8 cellular contexts compared by ENCODE assay signal in the genomic region with DNA sequence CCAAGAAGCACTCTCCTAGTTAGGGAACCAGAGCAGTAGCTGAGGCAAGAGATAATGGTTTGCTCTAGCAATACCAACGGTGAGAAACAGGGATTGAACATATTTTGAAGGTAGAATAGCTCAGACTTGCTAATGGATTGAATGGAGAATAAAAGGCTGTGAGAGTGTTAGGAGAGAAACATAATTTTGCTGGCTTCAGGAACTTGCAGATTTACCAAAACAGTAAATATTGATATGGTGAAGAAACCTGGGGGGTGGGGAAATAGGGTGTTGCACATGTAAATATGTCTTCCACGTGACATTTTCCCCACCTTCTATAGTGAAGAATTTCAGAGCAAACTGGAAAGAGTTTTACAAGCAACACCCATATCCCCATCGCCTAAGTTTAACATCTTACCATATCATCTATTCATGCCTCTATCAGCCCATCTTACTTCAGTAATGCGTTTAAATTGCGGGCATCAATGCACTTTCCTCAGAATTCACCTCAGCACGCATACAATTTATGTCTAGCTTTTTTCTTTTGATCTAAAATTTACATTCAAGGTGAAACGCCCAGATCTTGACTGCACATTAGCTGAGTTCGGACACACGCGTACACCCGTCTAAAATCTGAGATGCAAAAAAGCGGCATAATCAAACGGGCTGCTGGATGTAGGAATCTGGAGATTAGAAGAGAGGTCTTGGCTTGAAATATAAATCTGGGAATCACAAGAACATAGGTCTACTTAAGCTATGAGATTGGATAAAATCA. TPM values are rescaled to one million over a fixed set of nuclear protein-coding genes. Genes with fewer than 3 reads are reported as not detected.
DNase-seq lines count a peak whose midpoint lies in the region; ATAC-seq and TF ChIP-seq lines count a peak whose summit lies in the region.

No MANE protein-coding gene starts in this region.

- H3K4me1 Mint-ChIP-seq in brain: peaks cover 29% of the 10 kb centered on the region

- TF ChIP-seq POLR2A in HCT116 (IDR thresholded peaks at IDR 0.05; ENCODE audit: borderline replicate concordance, extremely low read depth, insufficient read depth, insufficient read length): no peak

- BruUV-seq in HCT116 (replicated peaks; lab: Mats Ljungman, UMichigan): TSS peak; percentile 80

- ATAC-seq in HCT116 (no peak), GM18868 (IDR thresholded peaks at IDR 0.05; ENCODE audit: unreplicated experiment) (no peak)

- no peaks in the 10 kb centered on the region for H3K9me2 ChIP-seq in HCT116 (ENCODE audit: insufficient read depth)

- RAD21 ChIA-PET in HCT116 (lab: Charles Lee; ENCODE audit: low non-redundant PET in 1 of 2, low total read pairs in 2 of 2, uncharacterized antibody in 2 of 2, unreplicated experiment in 2 of 2): no interaction called here

- no peak for TF ChIP-seq CTCF in 22Rv1 (IDR thresholded peaks at IDR 0.05)
- TF ChIP-seq CTCF in HCT116 (IDR thresholded peaks at IDR 0.05 in 2 of 3, conservative IDR thresholded peaks at IDR 0.05 in 1 of 3; ENCODE audit: borderline replicate concordance in 1 of 3, insufficient read depth in 1 of 3, low read depth in 2 of 3, low read length in 2 of 3): no peak
- no peak for TF ChIP-seq CTCF in brain (conservative IDR thresholded peaks at IDR 0.05)

- H3K4me2 ChIP-seq in HCT116 (ENCODE audit: low read length): peak overlapping the region; percentile 75

- peaks cover 4% of the 10 kb centered on the region for H3K36me3 Mint-ChIP-seq in brain

- POLR2A ChIA-PET in HCT116 (lab: Charles Lee): no interaction called here

- H3K4me1 ChIP-seq in HCT116 (ENCODE audit: control insufficient read depth in 1 of 2, insufficient read depth in 2 of 2, low read length in 2 of 2): peaks cover 34 to 41% of the 10 kb centered on the region in 2 experiments
- peaks cover 12% of the 10 kb centered on the region for H3K4me1 ChIP-seq in mesodermal cell (ENCODE audit: control insufficient read depth, insufficient read depth, low read length, poor library complexity, severe bottlenecking)

- H3K4me3 ChIP-seq in HCT116 (replicated peaks in 1 of 2; ENCODE audit: low read depth in 1 of 2, low read length in 2 of 2) (peak overlapping the region; percentile 55 to 57), mesodermal cell (ENCODE audit: extremely low read depth, insufficient read depth, low read length, poor library complexity, severe bottlenecking) (peak overlapping the region; percentile 59)

- CTCF ChIA-PET in HCT116 (lab: Charles Lee): no interaction called here

- peaks cover 0 to 7% (median 0%) of the 10 kb centered on the region in 5 experiments for H3K9me3 Mint-ChIP-seq in brain

- WGBS in mesodermal cell (ENCODE audit: insufficient coverage in 2 of 2), 2 experiments: 6 to 13% methylated on average over 6 to 10 of the region's 13 CpGs

- no peak for DNase-seq in HCT116 (ENCODE audit: low read depth, low spot score)
- DNase-seq in HCEC 1CT: no peak
- no peak for DNase-seq in H4 (ENCODE audit: low spot score)
- no peak for DNase-seq in SK-N-DZ (ENCODE audit: low spot score)

- intact Hi-C loops in HCT116 (cut with micrococcal nuclease): loop anchor here (2.0 kb wide), 1 partner anchor 15 kb away; no protein-coding TSS in a partner anchor

- H3K9ac ChIP-seq in HCT116 (ENCODE audit: low read length): peak overlapping the region; percentile 92

- peak overlapping the region; percentile 90 for H3K27ac ChIP-seq in 22Rv1
- no peak overlapping the region for H3K27ac ChIP-seq in HCT116 (ENCODE audit: low read depth, low read length)
- peak overlapping the region; percentile 67 for H3K27ac ChIP-seq in mesodermal cell (ENCODE audit: low read depth, low read length, severe bottlenecking)

- peaks cover 31% of the 10 kb centered on the region for H3K79me2 ChIP-seq in HCT116 (ENCODE audit: insufficient read depth, low read length)

- H2AFZ ChIP-seq in HCT116 (ENCODE audit: low read depth, low read length, poor library complexity, severe bottlenecking): no peak overlapping the region

- peak overlapping the region; percentile 84 to 96 (median 90) for H3K4me3 Mint-ChIP-seq in brain

- H3K27me3 Mint-ChIP-seq in brain: peaks cover 22% of the 10 kb centered on the region

- no peak for TF ChIP-seq RAD21 in HCT116 (IDR thresholded peaks at IDR 0.05; ENCODE audit: low read depth)

- H3K9me3 ChIP-seq in HCT116 (ENCODE audit: control insufficient read depth in 1 of 2, insufficient read depth in 1 of 2, low read depth in 1 of 2, low read length in 2 of 2) (no peaks in the 10 kb centered on the region), mesodermal cell (ENCODE audit: control insufficient read depth, low read length) (no peaks in the 10 kb centered on the region)

- H3K27me3 ChIP-seq in HCT116 (ENCODE audit: insufficient read depth, low read length): no peaks in the 10 kb centered on the region

- peak overlapping the region; percentile 76 to 92 (median 85) for H3K27ac Mint-ChIP-seq in brain

- H3K36me3 ChIP-seq in HCT116 (ENCODE audit: control insufficient read depth in 1 of 2, insufficient read depth in 2 of 2, low read length in 2 of 2): no peaks in the 10 kb centered on the region
- peaks cover 7% of the 10 kb centered on the region for H3K36me3 ChIP-seq in mesodermal cell (ENCODE audit: control insufficient read depth, insufficient read depth, low read length)

- no peaks in the 10 kb centered on the region for H4K20me1 ChIP-seq in HCT116 (ENCODE audit: insufficient read depth)

TF ChIP-seq in HCT116, 20 proteins besides CTCF, POLR2A, EP300 and RAD21:
- TF ChIP-seq EGR1 (IDR thresholded peaks at IDR 0.05; ENCODE audit: low read depth): no peak
- no peak for TF ChIP-seq EZH2phosphoT487 (IDR thresholded peaks at IDR 0.05; ENCODE audit: borderline replicate concordance)
- no peak for TF ChIP-seq EZH2 (IDR thresholded peaks at IDR 0.05)
- no peak for TF ChIP-seq ZBTB33 (IDR thresholded peaks at IDR 0.05; ENCODE audit: extremely low read depth, insufficient replicate concordance, low read length)

RNA-seq across cellular contexts. Expression of gene NR1D2, which starts 0.9 kb away (rescaled TPM):
- 60.9 TPM for total RNA-seq in HCT116 (2021; ENCODE audit: unreplicated experiment)
- polyA plus RNA-seq in HCT116 (2012): 29.7 and 33.9 TPM in 2 replicates
- polyA plus RNA-seq in brain (ENCODE audit: insufficient read depth, low read depth, low replicate concordance): 14.3 TPM
- 33.4 TPM for polyA plus RNA-seq in mesodermal cell (2013, experiment 1 of 2)
- 36.2 TPM for polyA plus RNA-seq in mesodermal cell (2013, experiment 2 of 2)
- total RNA-seq in H4 (2014; rRNA removed; shearing (Covaris generic)): 17.7 and 20.2 TPM in 2 replicates
- 19.2 and 22.6 TPM in 2 replicates for polyA plus RNA-seq in SK-N-DZ (2014; cell fraction: cytosol; rRNA removed)
- 11.1 and 19.1 TPM in 2 replicates for polyA plus RNA-seq in SK-N-DZ (2014; cell fraction: nucleus; rRNA removed)

RNA-seq across cellular contexts. Expression of gene RPL15, which starts 27.3 kb away (rescaled TPM):
- 2,177 TPM for total RNA-seq in HCT116 (2021; ENCODE audit: unreplicated experiment)
- polyA plus RNA-seq in HCT116 (2012): 3,201 and 3,342 TPM in 2 replicates
- polyA plus RNA-seq in brain (ENCODE audit: insufficient read depth, low read depth, low replicate concordance): 2,473 TPM
- polyA plus RNA-seq in mesodermal cell (2013, experiment 1 of 2): 3,796 TPM
- 3,333 TPM for polyA plus RNA-seq in mesodermal cell (2013, experiment 2 of 2)
- 2,293 and 2,465 TPM in 2 replicates for total RNA-seq in H4 (2014; rRNA removed; shearing (Covaris generic))
- polyA plus RNA-seq in SK-N-DZ (2014; cell fraction: cytosol; rRNA removed): 2,583 and 3,247 TPM in 2 replicates
- 1,794 and 3,154 TPM in 2 replicates for polyA plus RNA-seq in SK-N-DZ (2014; cell fraction: nucleus; rRNA removed)

RNA-seq across cellular contexts. Expression of gene NKIRAS1, which starts 27.4 kb away (rescaled TPM):
- total RNA-seq in HCT116 (2021; ENCODE audit: unreplicated experiment): 12.0 TPM
- polyA plus RNA-seq in HCT116 (2012): 4.7 and 7.0 TPM in 2 replicates
- 9.2 TPM for polyA plus RNA-seq in brain (ENCODE audit: insufficient read depth, low read depth, low replicate concordance)
- 8.6 TPM for polyA plus RNA-seq in mesodermal cell (2013, experiment 1 of 2)
- 9.7 TPM for polyA plus RNA-seq in mesodermal cell (2013, experiment 2 of 2)
- 8.2 and 11.9 TPM in 2 replicates for total RNA-seq in H4 (2014; rRNA removed; shearing (Covaris generic))
- polyA plus RNA-seq in SK-N-DZ (2014; cell fraction: cytosol; rRNA removed): 14.5 and 21.2 TPM in 2 replicates
- polyA plus RNA-seq in SK-N-DZ (2014; cell fraction: nucleus; rRNA removed): 10.1 and 11.3 TPM in 2 replicates
